Comparison of ENCODE assay signal across 17 cellular contexts in genomic region chr4:143437476-143437875, GRCh38.
DNase-seq lines count a peak whose midpoint lies in the region; ATAC-seq and TF ChIP-seq lines count a peak whose summit lies in the region.
"Had no signal": no experiment of that assay in that cellular context is flagged by ENCODE, and none has a peak within 500 bp of the region (broad histone marks: within the 10 kb centered on the region; RNA-seq: fewer than 3 reads in every experiment).

No MANE protein-coding gene starts in this region.

- H3K4me1 ChIP-seq in mucosa of descending colon (ENCODE audit: low read depth), result peaks cover 12% of the 10 kb centered on the region
- H3K4me1 ChIP-seq: A549, Caco-2 had no signal

- DNase-seq in DMS153 treated with DMSO at 0.1 percent for 48 hours (lab: John Stamatoyannopoulos, UW; ENCODE audit: unreplicated experiment) (peak; percentile 74), DMS153 (lab: John Stamatoyannopoulos, UW) (no peak), mucosa of descending colon (no peak), NCI-H1694 (lab: John Stamatoyannopoulos, UW) (no peak)
- DNase-seq: AML-193; Caco-2; Calu3; CD4-positive, alpha-beta T cell; CD8-positive, alpha-beta T cell; DMS79 treated with DMSO at 0.1 percent for 48 hours; GF-D8 had no signal

- no peaks in the 10 kb centered on the region for H3K9me3 ChIP-seq in mucosa of descending colon
- H3K9me3 ChIP-seq: A549; BLaER1 treated with 17β-estradiol and CSF1 and Interleukin-3, amounts not matched to agents 10 nM and 100 nM; Caco-2 had no signal

- no peaks in the 10 kb centered on the region for H3K36me3 ChIP-seq in mucosa of descending colon (ENCODE audit: low read depth)

- intact Hi-C loops in mucosa of descending colon (cut with DNase I, micrococcal nuclease), result no loop called here

- ATAC-seq in mucosa of descending colon, result peak; percentile 77
- no peak for ATAC-seq in HG03196 (IDR thresholded peaks at IDR 0.05; ENCODE audit: unreplicated experiment)
- ATAC-seq: A549; CD8-positive, alpha-beta T cell had no signal

- no peak for TF ChIP-seq CTCF in mucosa of descending colon (IDR thresholded peaks at IDR 0.05)

- peak overlapping the region; percentile 25 for H3K27ac ChIP-seq in temporal lobe (ENCODE audit: low read depth, low read length)
- H3K27ac ChIP-seq: 22Rv1, A549, C4-2B had no signal

- no peak overlapping the region for H3K4me3 ChIP-seq in mucosa of descending colon
- H3K4me3 ChIP-seq: A549; BLaER1 treated with 17β-estradiol and CSF1 and Interleukin-3, amounts not matched to agents 10 nM and 100 nM had no signal
